9 cellular contexts compared by ENCODE assay signal in genomic region chr3:99920530-99921376, GRCh38.
A peak's percentile ranks its signal among the peaks of the same experiment; 100 is the strongest.
DNase-seq lines count a peak whose midpoint lies in the region; ATAC-seq and TF ChIP-seq lines count a peak whose summit lies in the region.
"Had no signal": no experiment of that assay in that cellular context is flagged by ENCODE, and none has a peak within 500 bp of the region (broad histone marks: within the 10 kb centered on the region; RNA-seq: fewer than 3 reads in every experiment).

No MANE protein-coding gene starts in this region.

- peaks cover 9 to 12% of the 10 kb centered on the region in 2 donors for H3K36me3 Mint-ChIP-seq in naive B cell

- H3K36me3 ChIP-seq in Karpas-422 (ENCODE audit: insufficient read depth, low read length) = no peaks in the 10 kb centered on the region
- H3K36me3 ChIP-seq: cardiac muscle cell had no signal

- no peaks in the 10 kb centered on the region for H4K20me1 ChIP-seq in Karpas-422 (ENCODE audit: insufficient read depth, low read depth, low read length)

- ATAC-seq in GM18511 (IDR thresholded peaks at IDR 0.05; ENCODE audit: unreplicated experiment) = peak; percentile 79
- peak; percentile 34 to 56 for ATAC-seq in naive B cell (ENCODE audit: low read depth in 2 of 2)
- no peak for ATAC-seq in GM21381 (IDR thresholded peaks at IDR 0.05; ENCODE audit: unreplicated experiment)

- no peak overlapping the region for H3K4me2 ChIP-seq in Karpas-422 (ENCODE audit: low read depth, low read length, poor library complexity, severe bottlenecking)

- H3K4me1 ChIP-seq in Karpas-422 (ENCODE audit: low read length) = no peaks in the 10 kb centered on the region

- no peak for TF ChIP-seq POLR2A in erythroblast (IDR thresholded peaks at IDR 0.05; ENCODE audit: low read length)

- no peaks in the 10 kb centered on the region for H3K9me3 ChIP-seq in Karpas-422 (ENCODE audit: low read length)

- no peak overlapping the region for H2AFZ ChIP-seq in Karpas-422 (ENCODE audit: low read length)

- H3K9ac ChIP-seq in Karpas-422 (ENCODE audit: low read length) = no peak overlapping the region

- H3K79me2 ChIP-seq in Karpas-422 (ENCODE audit: low read length) = no peaks in the 10 kb centered on the region; the same call in 1 of the 2 replicates

- no peaks in the 10 kb centered on the region for H3K9me2 ChIP-seq in Karpas-422 (replicated peaks; ENCODE audit: insufficient read depth, low read length)

- H3K27me3 ChIP-seq in Karpas-422 (ENCODE audit: low read length) = no peaks in the 10 kb centered on the region
- H3K27me3 ChIP-seq: cardiac muscle cell had no signal

- DNase-seq in NCI-H774 (lab: John Stamatoyannopoulos, UW) = peak; percentile 21
- peak; percentile 23 to 57 for DNase-seq in erythroblast (lab: John Stamatoyannopoulos, UW)
- no peak for DNase-seq in naive B cell
- DNase-seq in GDM1 (lab: John Stamatoyannopoulos, UW) = no peak
- DNase-seq in NCI-H524 (lab: John Stamatoyannopoulos, UW) = no peak
- no peak for DNase-seq in Karpas-422

- peaks cover 10 to 18% (median 16%) of the 10 kb centered on the region in 3 donors for H3K4me1 Mint-ChIP-seq in naive B cell

- no peak overlapping the region for H3K4me3 ChIP-seq in Karpas-422 (ENCODE audit: low read length)
- H3K4me3 ChIP-seq: cardiac muscle cell had no signal

- peaks cover 0 to 7% (median 0%) of the 10 kb centered on the region in 7 donors for H3K9me3 Mint-ChIP-seq in naive B cell

- no peaks in the 10 kb centered on the region for H3K27me3 Mint-ChIP-seq in naive B cell

- H3K27ac Mint-ChIP-seq in naive B cell = peak overlapping the region in 3 of 6 donors; percentile 26 to 42 (median 34)

- peak overlapping the region in 1 of 8 donors; percentile 25 for H3K4me3 Mint-ChIP-seq in naive B cell

- H3K27ac ChIP-seq in Karpas-422 (ENCODE audit: low read length) = no peak overlapping the region
- H3K27ac ChIP-seq: cardiac muscle cell had no signal

Comparison
In these comparisons a context has a peak if more than half of its experiments do, and no peak if none do; other contexts are left out.
1. DNase-seq: peak in NCI-H774 (single experiment) and erythroblast (2 of 2); none in naive B cell (single experiment), GDM1 (single experiment), NCI-H524 (0 of 2) and Karpas-422 (single experiment).